Comparison of ENCODE assay signal across 1 cellular context in the genomic region with DNA sequence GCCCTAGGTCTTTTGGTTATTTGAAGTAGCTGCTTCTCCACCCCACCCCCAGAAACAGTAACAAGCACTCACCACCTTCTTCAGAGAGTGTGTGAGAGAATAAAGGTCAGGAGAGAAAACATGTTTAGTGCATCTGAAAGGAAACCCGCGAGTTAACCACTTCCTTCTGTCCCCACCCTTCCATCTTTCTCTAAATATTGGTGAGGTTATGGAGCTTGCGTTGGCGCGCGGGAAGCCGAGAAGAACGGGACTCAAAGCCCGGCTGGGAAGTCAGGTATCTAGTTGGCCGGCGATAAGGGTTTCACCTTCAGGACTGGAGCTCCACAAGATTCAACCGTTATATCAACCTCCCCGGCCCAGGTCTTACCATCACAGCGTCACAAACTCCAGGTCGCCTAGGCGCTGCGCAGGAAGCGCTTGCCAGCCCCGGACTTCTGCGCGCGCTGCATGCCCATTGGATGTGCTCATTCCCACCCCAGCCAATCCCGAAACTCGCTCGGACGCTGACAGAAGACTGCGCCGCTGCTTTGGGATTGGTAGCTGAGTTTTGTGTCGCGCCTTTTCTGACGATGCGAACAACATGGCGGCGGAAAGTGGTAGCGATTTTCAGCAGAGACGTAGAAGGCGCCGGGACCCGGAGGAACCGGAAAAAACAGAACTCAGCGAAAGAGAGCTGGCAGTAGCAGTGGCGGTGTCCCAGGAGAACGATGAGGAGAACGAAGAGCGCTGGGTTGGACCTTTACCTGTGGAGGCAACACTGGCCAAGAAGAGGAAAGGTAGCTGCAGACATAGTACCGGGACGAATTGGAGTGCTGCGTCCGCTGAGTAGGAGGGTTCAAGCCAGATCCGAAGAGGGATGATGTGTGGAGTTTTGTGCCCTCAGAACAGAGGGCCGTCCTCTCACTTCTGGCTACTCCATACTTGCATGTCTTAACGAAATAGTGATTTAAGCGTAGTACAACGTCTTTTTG.
A peak's percentile ranks its signal among the peaks of the same experiment; 100 is the strongest.
TF ChIP-seq lines count a peak whose summit lies in the region.

A gene with protein sequence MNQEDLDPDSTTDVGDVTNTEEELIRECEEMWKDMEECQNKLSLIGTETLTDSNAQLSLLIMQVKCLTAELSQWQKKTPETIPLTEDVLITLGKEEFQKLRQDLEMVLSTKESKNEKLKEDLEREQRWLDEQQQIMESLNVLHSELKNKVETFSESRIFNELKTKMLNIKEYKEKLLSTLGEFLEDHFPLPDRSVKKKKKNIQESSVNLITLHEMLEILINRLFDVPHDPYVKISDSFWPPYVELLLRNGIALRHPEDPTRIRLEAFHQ (minus strand): TSS at position 438 of the 971 bp plus-strand sequence. CDS start 8,261 bp downstream, outside the sequence.
A gene (plus strand): TSS at position 566 of the 971 bp plus-strand sequence. CDS start 15 bp downstream, at position 581.

TF ChIP-seq in HepG2, 621 proteins besides CTCF, POLR2A, EP300 and RAD21 (continued from another document and continues in another):
- TF ChIP-seq, protein P1, sequence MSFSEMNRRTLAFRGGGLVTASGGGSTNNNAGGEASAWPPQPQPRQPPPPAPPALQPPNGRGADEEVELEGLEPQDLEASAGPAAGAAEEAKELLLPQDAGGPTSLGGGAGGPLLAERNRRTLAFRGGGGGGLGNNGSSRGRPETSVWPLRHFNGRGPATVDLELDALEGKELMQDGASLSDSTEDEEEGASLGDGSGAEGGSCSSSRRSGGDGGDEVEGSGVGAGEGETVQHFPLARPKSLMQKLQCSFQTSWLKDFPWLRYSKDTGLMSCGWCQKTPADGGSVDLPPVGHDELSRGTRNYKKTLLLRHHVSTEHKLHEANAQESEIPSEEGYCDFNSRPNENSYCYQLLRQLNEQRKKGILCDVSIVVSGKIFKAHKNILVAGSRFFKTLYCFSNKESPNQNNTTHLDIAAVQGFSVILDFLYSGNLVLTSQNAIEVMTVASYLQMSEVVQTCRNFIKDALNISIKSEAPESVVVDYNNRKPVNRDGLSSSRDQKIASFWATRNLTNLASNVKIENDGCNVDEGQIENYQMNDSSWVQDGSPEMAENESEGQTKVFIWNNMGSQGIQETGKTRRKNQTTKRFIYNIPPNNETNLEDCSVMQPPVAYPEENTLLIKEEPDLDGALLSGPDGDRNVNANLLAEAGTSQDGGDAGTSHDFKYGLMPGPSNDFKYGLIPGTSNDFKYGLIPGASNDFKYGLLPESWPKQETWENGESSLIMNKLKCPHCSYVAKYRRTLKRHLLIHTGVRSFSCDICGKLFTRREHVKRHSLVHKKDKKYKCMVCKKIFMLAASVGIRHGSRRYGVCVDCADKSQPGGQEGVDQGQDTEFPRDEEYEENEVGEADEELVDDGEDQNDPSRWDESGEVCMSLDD (CRISPR knock-in tag; IDR thresholded peaks at IDR 0.05; ENCODE audit: borderline replicate concordance) = no peak
- TF ChIP-seq MXI1 (IDR thresholded peaks at IDR 0.05; ENCODE audit: borderline replicate concordance, low read depth, low read length) = peak; percentile 88; the same call in 2 of the 3 replicates
- TF ChIP-seq ARID2 (CRISPR knock-in tag; IDR thresholded peaks at IDR 0.05; ENCODE audit: borderline replicate concordance) = peak; percentile 46; the same call in 1 of the 2 replicates
- no peak for TF ChIP-seq SMARCC2 (IDR thresholded peaks at IDR 0.05)
- TF ChIP-seq ZBTB8A (CRISPR knock-in tag; IDR thresholded peaks at IDR 0.05; ENCODE audit: borderline replicate concordance, low read depth) = no peak
- TF ChIP-seq, protein P2, sequence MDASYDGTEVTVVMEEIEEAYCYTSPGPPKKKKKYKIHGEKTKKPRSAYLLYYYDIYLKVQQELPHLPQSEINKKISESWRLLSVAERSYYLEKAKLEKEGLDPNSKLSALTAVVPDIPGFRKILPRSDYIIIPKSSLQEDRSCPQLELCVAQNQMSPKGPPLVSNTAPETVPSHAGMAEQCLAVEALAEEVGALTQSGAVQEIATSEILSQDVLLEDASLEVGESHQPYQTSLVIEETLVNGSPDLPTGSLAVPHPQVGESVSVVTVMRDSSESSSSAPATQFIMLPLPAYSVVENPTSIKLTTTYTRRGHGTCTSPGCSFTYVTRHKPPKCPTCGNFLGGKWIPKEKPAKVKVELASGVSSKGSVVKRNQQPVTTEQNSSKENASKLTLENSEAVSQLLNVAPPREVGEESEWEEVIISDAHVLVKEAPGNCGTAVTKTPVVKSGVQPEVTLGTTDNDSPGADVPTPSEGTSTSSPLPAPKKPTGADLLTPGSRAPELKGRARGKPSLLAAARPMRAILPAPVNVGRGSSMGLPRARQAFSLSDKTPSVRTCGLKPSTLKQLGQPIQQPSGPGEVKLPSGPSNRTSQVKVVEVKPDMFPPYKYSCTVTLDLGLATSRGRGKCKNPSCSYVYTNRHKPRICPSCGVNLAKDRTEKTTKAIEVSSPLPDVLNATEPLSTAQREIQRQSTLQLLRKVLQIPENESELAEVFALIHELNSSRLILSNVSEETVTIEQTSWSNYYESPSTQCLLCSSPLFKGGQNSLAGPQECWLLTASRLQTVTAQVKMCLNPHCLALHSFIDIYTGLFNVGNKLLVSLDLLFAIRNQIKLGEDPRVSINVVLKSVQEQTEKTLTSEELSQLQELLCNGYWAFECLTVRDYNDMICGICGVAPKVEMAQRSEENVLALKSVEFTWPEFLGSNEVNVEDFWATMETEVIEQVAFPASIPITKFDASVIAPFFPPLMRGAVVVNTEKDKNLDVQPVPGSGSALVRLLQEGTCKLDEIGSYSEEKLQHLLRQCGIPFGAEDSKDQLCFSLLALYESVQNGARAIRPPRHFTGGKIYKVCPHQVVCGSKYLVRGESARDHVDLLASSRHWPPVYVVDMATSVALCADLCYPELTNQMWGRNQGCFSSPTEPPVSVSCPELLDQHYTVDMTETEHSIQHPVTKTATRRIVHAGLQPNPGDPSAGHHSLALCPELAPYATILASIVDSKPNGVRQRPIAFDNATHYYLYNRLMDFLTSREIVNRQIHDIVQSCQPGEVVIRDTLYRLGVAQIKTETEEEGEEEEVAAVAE (CRISPR knock-in tag; IDR thresholded peaks at IDR 0.05; ENCODE audit: borderline replicate concordance) = peak; percentile 97
- TF ChIP-seq NFKBIZ (CRISPR knock-in tag; IDR thresholded peaks at IDR 0.05) = no peak
- no peak for TF ChIP-seq ZNF547 (CRISPR knock-in tag; IDR thresholded peaks at IDR 0.05)
- TF ChIP-seq, protein P3, sequence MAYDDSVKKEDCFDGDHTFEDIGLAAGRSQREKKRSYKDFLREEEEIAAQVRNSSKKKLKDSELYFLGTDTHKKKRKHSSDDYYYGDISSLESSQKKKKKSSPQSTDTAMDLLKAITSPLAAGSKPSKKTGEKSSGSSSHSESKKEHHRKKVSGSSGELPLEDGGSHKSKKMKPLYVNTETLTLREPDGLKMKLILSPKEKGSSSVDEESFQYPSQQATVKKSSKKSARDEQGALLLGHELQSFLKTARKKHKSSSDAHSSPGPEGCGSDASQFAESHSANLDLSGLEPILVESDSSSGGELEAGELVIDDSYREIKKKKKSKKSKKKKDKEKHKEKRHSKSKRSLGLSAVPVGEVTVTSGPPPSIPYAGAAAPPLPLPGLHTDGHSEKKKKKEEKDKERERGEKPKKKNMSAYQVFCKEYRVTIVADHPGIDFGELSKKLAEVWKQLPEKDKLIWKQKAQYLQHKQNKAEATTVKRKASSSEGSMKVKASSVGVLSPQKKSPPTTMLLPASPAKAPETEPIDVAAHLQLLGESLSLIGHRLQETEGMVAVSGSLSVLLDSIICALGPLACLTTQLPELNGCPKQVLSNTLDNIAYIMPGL (CRISPR knock-in tag; IDR thresholded peaks at IDR 0.05; ENCODE audit: borderline replicate concordance in 1 of 2, low read depth in 1 of 2) = peak; percentile 66 to 73; a peak in 3 of 4 replicates
- no peak for TF ChIP-seq CHD2 (IDR thresholded peaks at IDR 0.05; ENCODE audit: low read depth, low read length)
- peak; percentile 80 for TF ChIP-seq DR1 (CRISPR knock-in tag; IDR thresholded peaks at IDR 0.05)
- TF ChIP-seq SALL1 (CRISPR knock-in tag; IDR thresholded peaks at IDR 0.05) = peak; percentile 87
- TF ChIP-seq FOXO1 (CRISPR knock-in tag; IDR thresholded peaks at IDR 0.05) = no peak
- TF ChIP-seq ZNF589 (CRISPR knock-in tag; conservative IDR thresholded peaks at IDR 0.05) = no peak
- TF ChIP-seq, protein P4, sequence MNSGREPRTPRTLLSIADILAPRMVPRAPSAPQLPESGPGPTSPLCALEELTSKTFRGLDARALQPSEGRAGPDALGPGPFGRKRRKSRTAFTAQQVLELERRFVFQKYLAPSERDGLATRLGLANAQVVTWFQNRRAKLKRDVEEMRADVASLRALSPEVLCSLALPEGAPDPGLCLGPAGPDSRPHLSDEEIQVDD (CRISPR knock-in tag; IDR thresholded peaks at IDR 0.05; ENCODE audit: borderline replicate concordance) = peak; percentile 65; the same call in 1 of the 2 replicates
- TF ChIP-seq U2AF1 (optimal IDR thresholded peaks at IDR 0.05; ENCODE audit: low read depth, low read length) = no peak
- TF ChIP-seq HOXA7 (CRISPR knock-in tag; IDR thresholded peaks at IDR 0.05) = no peak
- no peak for TF ChIP-seq ZNF572 (CRISPR knock-in tag; IDR thresholded peaks at IDR 0.05)
- no peak; the same call in 1 of the 2 replicates for TF ChIP-seq HES4 (CRISPR knock-in tag; IDR thresholded peaks at IDR 0.05; ENCODE audit: borderline replicate concordance)
- TF ChIP-seq ZNF549 (CRISPR knock-in tag; IDR thresholded peaks at IDR 0.05) = no peak
- peak; percentile 67; the same call in 1 of the 2 replicates for TF ChIP-seq ZNF724P (CRISPR knock-in tag; IDR thresholded peaks at IDR 0.05; ENCODE audit: borderline replicate concordance)
- TF ChIP-seq, protein P5, sequence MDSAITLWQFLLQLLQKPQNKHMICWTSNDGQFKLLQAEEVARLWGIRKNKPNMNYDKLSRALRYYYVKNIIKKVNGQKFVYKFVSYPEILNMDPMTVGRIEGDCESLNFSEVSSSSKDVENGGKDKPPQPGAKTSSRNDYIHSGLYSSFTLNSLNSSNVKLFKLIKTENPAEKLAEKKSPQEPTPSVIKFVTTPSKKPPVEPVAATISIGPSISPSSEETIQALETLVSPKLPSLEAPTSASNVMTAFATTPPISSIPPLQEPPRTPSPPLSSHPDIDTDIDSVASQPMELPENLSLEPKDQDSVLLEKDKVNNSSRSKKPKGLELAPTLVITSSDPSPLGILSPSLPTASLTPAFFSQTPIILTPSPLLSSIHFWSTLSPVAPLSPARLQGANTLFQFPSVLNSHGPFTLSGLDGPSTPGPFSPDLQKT (CRISPR knock-in tag; IDR thresholded peaks at IDR 0.05; ENCODE audit: borderline replicate concordance) = no peak
- 0 out of 2 replicates have a peak, but pooled peaks have one; percentile 76 for TF ChIP-seq TBP (CRISPR knock-in tag; IDR thresholded peaks at IDR 0.05)
- TF ChIP-seq ZNF709 (CRISPR knock-in tag; IDR thresholded peaks at IDR 0.05) = no peak; the same call in none of the 2 replicates
- TF ChIP-seq, protein P6, sequence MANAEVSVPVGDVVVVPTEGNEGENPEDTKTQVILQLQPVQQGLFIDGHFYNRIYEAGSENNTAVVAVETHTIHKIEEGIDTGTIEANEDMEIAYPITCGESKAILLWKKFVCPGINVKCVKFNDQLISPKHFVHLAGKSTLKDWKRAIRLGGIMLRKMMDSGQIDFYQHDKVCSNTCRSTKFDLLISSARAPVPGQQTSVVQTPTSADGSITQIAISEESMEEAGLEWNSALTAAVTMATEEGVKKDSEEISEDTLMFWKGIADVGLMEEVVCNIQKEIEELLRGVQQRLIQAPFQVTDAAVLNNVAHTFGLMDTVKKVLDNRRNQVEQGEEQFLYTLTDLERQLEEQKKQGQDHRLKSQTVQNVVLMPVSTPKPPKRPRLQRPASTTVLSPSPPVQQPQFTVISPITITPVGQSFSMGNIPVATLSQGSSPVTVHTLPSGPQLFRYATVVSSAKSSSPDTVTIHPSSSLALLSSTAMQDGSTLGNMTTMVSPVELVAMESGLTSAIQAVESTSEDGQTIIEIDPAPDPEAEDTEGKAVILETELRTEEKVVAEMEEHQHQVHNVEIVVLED (CRISPR knock-in tag; IDR thresholded peaks at IDR 0.05; ENCODE audit: borderline replicate concordance) = peak; percentile 88
- TF ChIP-seq SOX13 (IDR thresholded peaks at IDR 0.05) = 0 out of 2 replicates have a peak, but pooled peaks have one; percentile 34
- TF ChIP-seq SOX13 (CRISPR knock-in tag; conservative IDR thresholded peaks at IDR 0.05 in 1 of 2, IDR thresholded peaks at IDR 0.05 in 1 of 2) = peak in 1 of 2 experiments; percentile 8; a peak in 2 of 4 replicates
- TF ChIP-seq ZFP36 (IDR thresholded peaks at IDR 0.05; ENCODE audit: borderline replicate concordance, low read depth, low read length, partially characterized antibody) = no peak
- TF ChIP-seq ZNF75D (CRISPR knock-in tag; IDR thresholded peaks at IDR 0.05; ENCODE audit: borderline replicate concordance) = no peak
- TF ChIP-seq KLF6 (CRISPR knock-in tag; IDR thresholded peaks at IDR 0.05) = no peak
- TF ChIP-seq, protein P7, sequence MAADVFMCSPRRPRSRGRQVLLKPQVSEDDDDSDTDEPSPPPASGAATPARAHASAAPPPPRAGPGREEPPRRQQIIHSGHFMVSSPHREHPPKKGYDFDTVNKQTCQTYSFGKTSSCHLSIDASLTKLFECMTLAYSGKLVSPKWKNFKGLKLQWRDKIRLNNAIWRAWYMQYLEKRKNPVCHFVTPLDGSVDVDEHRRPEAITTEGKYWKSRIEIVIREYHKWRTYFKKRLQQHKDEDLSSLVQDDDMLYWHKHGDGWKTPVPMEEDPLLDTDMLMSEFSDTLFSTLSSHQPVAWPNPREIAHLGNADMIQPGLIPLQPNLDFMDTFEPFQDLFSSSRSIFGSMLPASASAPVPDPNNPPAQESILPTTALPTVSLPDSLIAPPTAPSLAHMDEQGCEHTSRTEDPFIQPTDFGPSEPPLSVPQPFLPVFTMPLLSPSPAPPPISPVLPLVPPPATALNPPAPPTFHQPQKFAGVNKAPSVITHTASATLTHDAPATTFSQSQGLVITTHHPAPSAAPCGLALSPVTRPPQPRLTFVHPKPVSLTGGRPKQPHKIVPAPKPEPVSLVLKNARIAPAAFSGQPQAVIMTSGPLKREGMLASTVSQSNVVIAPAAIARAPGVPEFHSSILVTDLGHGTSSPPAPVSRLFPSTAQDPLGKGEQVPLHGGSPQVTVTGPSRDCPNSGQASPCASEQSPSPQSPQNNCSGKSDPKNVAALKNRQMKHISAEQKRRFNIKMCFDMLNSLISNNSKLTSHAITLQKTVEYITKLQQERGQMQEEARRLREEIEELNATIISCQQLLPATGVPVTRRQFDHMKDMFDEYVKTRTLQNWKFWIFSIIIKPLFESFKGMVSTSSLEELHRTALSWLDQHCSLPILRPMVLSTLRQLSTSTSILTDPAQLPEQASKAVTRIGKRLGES (CRISPR knock-in tag; IDR thresholded peaks at IDR 0.05; ENCODE audit: borderline replicate concordance) = no peak
- TF ChIP-seq, protein P8, sequence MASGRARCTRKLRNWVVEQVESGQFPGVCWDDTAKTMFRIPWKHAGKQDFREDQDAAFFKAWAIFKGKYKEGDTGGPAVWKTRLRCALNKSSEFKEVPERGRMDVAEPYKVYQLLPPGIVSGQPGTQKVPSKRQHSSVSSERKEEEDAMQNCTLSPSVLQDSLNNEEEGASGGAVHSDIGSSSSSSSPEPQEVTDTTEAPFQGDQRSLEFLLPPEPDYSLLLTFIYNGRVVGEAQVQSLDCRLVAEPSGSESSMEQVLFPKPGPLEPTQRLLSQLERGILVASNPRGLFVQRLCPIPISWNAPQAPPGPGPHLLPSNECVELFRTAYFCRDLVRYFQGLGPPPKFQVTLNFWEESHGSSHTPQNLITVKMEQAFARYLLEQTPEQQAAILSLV (CRISPR knock-in tag; IDR thresholded peaks at IDR 0.05; ENCODE audit: borderline replicate concordance) = peak; percentile 67; the same call in 1 of the 2 replicates
- peak; percentile 65 for TF ChIP-seq ZNF441 (CRISPR knock-in tag; IDR thresholded peaks at IDR 0.05; ENCODE audit: borderline replicate concordance)
- TF ChIP-seq, protein P9, sequence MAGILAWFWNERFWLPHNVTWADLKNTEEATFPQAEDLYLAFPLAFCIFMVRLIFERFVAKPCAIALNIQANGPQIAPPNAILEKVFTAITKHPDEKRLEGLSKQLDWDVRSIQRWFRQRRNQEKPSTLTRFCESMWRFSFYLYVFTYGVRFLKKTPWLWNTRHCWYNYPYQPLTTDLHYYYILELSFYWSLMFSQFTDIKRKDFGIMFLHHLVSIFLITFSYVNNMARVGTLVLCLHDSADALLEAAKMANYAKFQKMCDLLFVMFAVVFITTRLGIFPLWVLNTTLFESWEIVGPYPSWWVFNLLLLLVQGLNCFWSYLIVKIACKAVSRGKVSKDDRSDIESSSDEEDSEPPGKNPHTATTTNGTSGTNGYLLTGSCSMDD (CRISPR knock-in tag; IDR thresholded peaks at IDR 0.05) = no peak
- no peak for TF ChIP-seq ZNF30 (CRISPR knock-in tag; IDR thresholded peaks at IDR 0.05)
